8 cellular contexts compared by ENCODE assay signal in genomic region chr3:9947025-9947995, GRCh38. TPM values are rescaled to one million over a fixed set of nuclear protein-coding genes. Genes with fewer than 3 reads are reported as not detected.
DNase-seq lines count a peak whose midpoint lies in the region; ATAC-seq and TF ChIP-seq lines count a peak whose summit lies in the region.

No MANE protein-coding gene starts in this region.

- ATAC-seq in GM19452 (IDR thresholded peaks at IDR 0.05; ENCODE audit: unreplicated experiment), result no peak
- no peak for ATAC-seq in activated T-helper 17 cell treated with anti-CD3 and anti-CD28 coated beads, Interleukin-2, amount 50 U/mL, for 72 hours (replicated peaks)

- intact Hi-C loops in esophagus muscularis mucosa (cut with DNase I), result no loop called here

- peaks cover 33% of the 10 kb centered on the region for H3K36me3 ChIP-seq in NT2/D1 (ENCODE audit: insufficient read depth, insufficient read length, low read length)
- peaks cover 10 to 43% (median 31%) of the 10 kb centered on the region in 4 donors for H3K36me3 ChIP-seq in esophagus muscularis mucosa

- H3K27ac ChIP-seq in esophagus muscularis mucosa (replicated peaks in 1 of 4), result peak overlapping the region; percentile 87 to 93 (median 90)

- no peaks in the 10 kb centered on the region for H3K27me3 Mint-ChIP-seq in activated T-helper 17 cell treated with anti-CD3 and anti-CD28 coated beads, Interleukin-2, amount 50 U/mL, for 72 hours

- WGBS in esophagus muscularis mucosa, result 52% methylated on average over 32 of the region's 86 CpGs

- H3K4me1 ChIP-seq in NT2/D1 (ENCODE audit: insufficient read depth, insufficient read length) (peaks cover 10% of the 10 kb centered on the region), esophagus muscularis mucosa (peaks cover 23 to 57% (median 43%) of the 10 kb centered on the region in 4 donors)

- H3K9me3 Mint-ChIP-seq in activated T-helper 17 cell treated with anti-CD3 and anti-CD28 coated beads, Interleukin-2, amount 50 U/mL, for 72 hours, result no peaks in the 10 kb centered on the region

- peak; percentile 79 for DNase-seq in EL
- DNase-seq in NT2/D1 (ENCODE audit: low read depth, low spot score), result no peak
- no peak for DNase-seq in esophagus muscularis mucosa (ENCODE audit: extremely low spot score)
- DNase-seq in mucosa of gallbladder (ENCODE audit: low spot score), result peak; percentile 67
- no peak for DNase-seq in stimulated activated CD4-positive, alpha-beta T cell treated with anti-CD3 and anti-CD28 coated beads, Interleukin-12 subunit alpha, Interleukin-12 subunit beta, amount 100 ng/mL, for 4 hours
- no peak for DNase-seq in DMS114 treated with DMSO at 0.1 percent for 48 hours (lab: John Stamatoyannopoulos, UW; ENCODE audit: unreplicated experiment)

- peak; percentile 61 to 75 (median 70) for TF ChIP-seq CTCF in esophagus muscularis mucosa (IDR thresholded peaks at IDR 0.05)

- peak overlapping the region; percentile 80 for H3K4me3 ChIP-seq in NT2/D1 (ENCODE audit: insufficient read length, low read depth)
- H3K4me3 ChIP-seq in esophagus muscularis mucosa, result peak overlapping the region; percentile 65 to 79 (median 71)

- no peak for TF ChIP-seq POLR2A in esophagus muscularis mucosa (IDR thresholded peaks at IDR 0.05; ENCODE audit: low read depth)

- no peaks in the 10 kb centered on the region for H3K9me3 ChIP-seq in NT2/D1 (ENCODE audit: insufficient read depth, low read length)
- H3K9me3 ChIP-seq in esophagus muscularis mucosa, result no peaks in the 10 kb centered on the region

- H3K9ac ChIP-seq in NT2/D1 (ENCODE audit: insufficient read length, low read depth), result peak overlapping the region; percentile 97

- peaks cover 11% of the 10 kb centered on the region for H3K36me3 Mint-ChIP-seq in activated T-helper 17 cell treated with anti-CD3 and anti-CD28 coated beads, Interleukin-2, amount 50 U/mL, for 72 hours (ENCODE audit: low read depth)

- H3K27me3 ChIP-seq in NT2/D1 (ENCODE audit: insufficient read depth, insufficient read length) (no peaks in the 10 kb centered on the region), esophagus muscularis mucosa (peaks cover 0 to 9% (median 0%) of the 10 kb centered on the region in 4 donors)

- no peak for TF ChIP-seq EP300 in esophagus muscularis mucosa (IDR thresholded peaks at IDR 0.05)

- H3K27ac Mint-ChIP-seq in activated T-helper 17 cell treated with anti-CD3 and anti-CD28 coated beads, Interleukin-2, amount 50 U/mL, for 72 hours, result no peak overlapping the region

- no peak overlapping the region for H3K4me3 Mint-ChIP-seq in activated T-helper 17 cell treated with anti-CD3 and anti-CD28 coated beads, Interleukin-2, amount 50 U/mL, for 72 hours

- peaks cover 5% of the 10 kb centered on the region for H3K4me1 Mint-ChIP-seq in activated T-helper 17 cell treated with anti-CD3 and anti-CD28 coated beads, Interleukin-2, amount 50 U/mL, for 72 hours

RNA-seq across cellular contexts. Expression of gene PRRT3, which starts 4.9 kb away (rescaled TPM):
- total RNA-seq in esophagus muscularis mucosa (1 to 10 TPM in 3 of 4 donors, under 1 TPM in 1; 0.83 to 2.5 (median 2.0) TPM), mucosa of gallbladder (6.1 TPM)
- 1 to 10 TPM; 3.2 to 9.1 TPM for total RNA-seq in activated T-helper 17 cell treated with anti-CD3 and anti-CD28 coated beads, Interleukin-2, amount 50 U/mL, for 72 hours

RNA-seq across cellular contexts. Expression of gene CRELD1, which starts 13.7 kb away (rescaled TPM):
- total RNA-seq in esophagus muscularis mucosa (10 to 100 TPM; 38.6 to 62.9 (median 52.0) TPM), mucosa of gallbladder (116 TPM)
- total RNA-seq in activated T-helper 17 cell treated with anti-CD3 and anti-CD28 coated beads, Interleukin-2, amount 50 U/mL, for 72 hours, result 10 to 100 TPM; 14.2 to 36.7 TPM

RNA-seq across cellular contexts. Expression of gene IL17RC, which starts 30.4 kb away (rescaled TPM):
- total RNA-seq in esophagus muscularis mucosa, result 10 to 100 TPM; 40.3 to 60.4 (median 51.3) TPM
- total RNA-seq in mucosa of gallbladder, result 33.3 TPM
- total RNA-seq in activated T-helper 17 cell treated with anti-CD3 and anti-CD28 coated beads, Interleukin-2, amount 50 U/mL, for 72 hours, result 1 to 10 TPM; 1.2 to 3.5 TPM

RNA-seq across cellular contexts. Expression of gene EMC3, which starts 39.3 kb away (rescaled TPM):
- total RNA-seq in esophagus muscularis mucosa (10 to 100 TPM; 36.5 to 72.6 (median 56.1) TPM), mucosa of gallbladder (73.9 TPM)
- total RNA-seq in activated T-helper 17 cell treated with anti-CD3 and anti-CD28 coated beads, Interleukin-2, amount 50 U/mL, for 72 hours, result 10 to 100 TPM; 50.3 to 59.7 TPM

RNA-seq across cellular contexts. Expression of gene IL17RE, which starts 44.7 kb away (rescaled TPM):
- total RNA-seq in esophagus muscularis mucosa, result 1 to 10 TPM in 3 of 4 donors, under 1 TPM in 1; 0.99 to 1.7 (median 1.2) TPM
- total RNA-seq in mucosa of gallbladder, result 91.5 TPM
- total RNA-seq in activated T-helper 17 cell treated with anti-CD3 and anti-CD28 coated beads, Interleukin-2, amount 50 U/mL, for 72 hours, result 10 to 100 TPM in 1 of 2 donors, 1 to 10 TPM in 1; 5.9 to 20.1 TPM

Comparison
In these comparisons a context has a peak if more than half of its experiments do, and no peak if none do; other contexts are left out.
1. DNase-seq: peak in EL (single experiment) and mucosa of gallbladder (single experiment); none in NT2/D1 (single experiment), esophagus muscularis mucosa (single experiment), stimulated activated CD4-positive, alpha-beta T cell treated with anti-CD3 and anti-CD28 coated beads, Interleukin-12 subunit alpha, Interleukin-12 subunit beta, amount 100 ng/mL, for 4 hours (single experiment) and DMS114 treated with DMSO at 0.1 percent for 48 hours (single experiment).